10 cellular contexts compared by ENCODE assay signal in the genomic region with DNA sequence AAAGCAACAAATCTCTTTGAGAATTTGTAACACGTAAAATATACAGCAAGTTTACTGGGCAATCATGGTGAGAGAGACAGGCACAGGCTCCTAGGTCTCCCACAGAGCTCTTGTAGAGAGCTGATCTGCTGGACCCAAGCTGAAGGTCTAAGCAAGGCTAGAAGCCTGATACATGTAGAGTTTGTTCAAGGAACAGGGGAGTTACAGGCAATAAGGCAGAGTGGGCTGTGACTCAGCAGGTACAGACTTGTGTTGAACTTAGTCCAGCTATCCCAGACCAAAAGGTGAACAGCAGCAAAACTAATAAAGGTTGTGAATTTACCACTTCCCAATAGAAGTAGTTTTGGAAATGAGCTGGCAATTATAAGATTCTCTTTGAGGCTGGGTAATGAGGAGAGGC.
"Had no signal": no experiment of that assay in that cellular context is flagged by ENCODE, and none has a peak within 500 bp of the region (broad histone marks: within the 10 kb centered on the region; RNA-seq: fewer than 3 reads in every experiment).

No MANE protein-coding gene starts in this region.

- H3K4me2 ChIP-seq: GM23338 had no signal

- H3K9ac ChIP-seq: GM23248 had no signal

- FAIRE-seq: H1, H54 had no signal

- H3K9me3 Mint-ChIP-seq: GM23338, H9 had no signal

- H3K4me3 ChIP-seq: GM23248, GM23338, HAP-1 had no signal

- H3K9me3 ChIP-seq: HAP-1 had no signal

- H2AFZ ChIP-seq: GM23248, GM23338 had no signal

- DNase-seq: GM23248, GOT3, H7, H9, HCEC 1CT, HFFc6 had no signal

- ATAC-seq: GM23338 had no signal

- H3K27ac ChIP-seq: GM23248 had no signal

- H3K36me3 ChIP-seq: HAP-1 had no signal

- H3K4me3 Mint-ChIP-seq: GM23338, H9, HFFc6 had no signal

- H3K4me1 ChIP-seq: HAP-1 had no signal

- H3K27ac Mint-ChIP-seq: GM23338, H9, HFFc6 had no signal
